27 cellular contexts compared by ENCODE assay signal in genomic region chr12:126558219-126558618, GRCh38.
"Had no signal": no experiment of that assay in that cellular context is flagged by ENCODE, and none has a peak within 500 bp of the region (broad histone marks: within the 10 kb centered on the region; RNA-seq: fewer than 3 reads in every experiment).

No MANE protein-coding gene starts in this region.

- ATAC-seq: activated naive CD8-positive, alpha-beta T cell treated with anti-CD3 and anti-CD28 coated beads, Interleukin-2, amount 50 U/mL, for 24 hours; Right ventricle myocardium inferior; SK-N-SH treated with all-trans-retinoic acid at 6 μM for 48 hours; T-cell; T-helper 17 cell had no signal

- H3K27me3 Mint-ChIP-seq: activated B cell treated with CpG ODN at 0.5 μM for 24 hours; activated CD4-positive, alpha-beta memory T cell treated with anti-CD3 and anti-CD28 coated beads for 36 hours; activated naive CD4-positive, alpha-beta T cell treated with anti-CD3 and anti-CD28 coated beads, Interleukin-2, amount 10 ng/mL, durations not matched to agents 7 days and 5 days; activated naive CD8-positive, alpha-beta T cell; activated naive CD8-positive, alpha-beta T cell treated with anti-CD3 and anti-CD28 coated beads, Interleukin-2, amount 50 U/mL, for 24 hours; T-cell had no signal

- H3K4me1 Mint-ChIP-seq: activated B cell treated with CpG ODN at 0.5 μM for 24 hours; activated naive CD4-positive, alpha-beta T cell treated with anti-CD3 and anti-CD28 coated beads, Interleukin-2, amount 10 ng/mL, durations not matched to agents 7 days and 5 days; activated naive CD8-positive, alpha-beta T cell treated with anti-CD3 and anti-CD28 coated beads, Interleukin-2, amount 50 U/mL, for 24 hours; T-cell; T-helper 17 cell had no signal

- H3K27ac Mint-ChIP-seq: activated B cell treated with CpG ODN at 0.5 μM for 24 hours; activated CD4-positive, alpha-beta memory T cell treated with anti-CD3 and anti-CD28 coated beads for 36 hours; activated naive CD4-positive, alpha-beta T cell treated with anti-CD3 and anti-CD28 coated beads, Interleukin-2, amount 10 ng/mL, durations not matched to agents 7 days and 5 days; activated naive CD8-positive, alpha-beta T cell; activated naive CD8-positive, alpha-beta T cell treated with anti-CD3 and anti-CD28 coated beads, Interleukin-2, amount 50 U/mL, for 24 hours; T-cell; T-helper 17 cell had no signal

- H3K36me3 Mint-ChIP-seq: activated CD4-positive, alpha-beta memory T cell treated with anti-CD3 and anti-CD28 coated beads for 36 hours; activated naive CD4-positive, alpha-beta T cell treated with anti-CD3 and anti-CD28 coated beads, Interleukin-2, amount 10 ng/mL, durations not matched to agents 7 days and 5 days; activated naive CD8-positive, alpha-beta T cell; T-cell had no signal

- DNase-seq: activated B cell treated with CpG ODN at 0.5 μM for 24 hours; activated CD4-positive, alpha-beta memory T cell treated with anti-CD3 and anti-CD28 coated beads for 36 hours; activated CD4-positive, alpha-beta T cell treated with anti-CD3 and anti-CD28 coated beads for 4 hours; activated CD4-positive, alpha-beta T cell treated with anti-CD3 and anti-CD28 coated beads, Interleukin-2, amount 50 U/mL, for 1 hour; activated CD4-positive, CD25-positive, alpha-beta regulatory T cell treated with anti-CD3 and anti-CD28 coated beads, Interleukin-2, amount 50 U/mL, for 72 hours; activated CD8-positive, alpha-beta memory T cell treated with anti-CD3 and anti-CD28 coated beads, Interleukin-2, amount 50 U/mL, for 48 hours; activated effector memory CD4-positive, alpha-beta T cell treated with Interleukin-2 at 50 U/mL for 16 hours; activated naive CD4-positive, alpha-beta T cell treated with anti-CD3 and anti-CD28 coated beads, Interleukin-2, amount 10 ng/mL, durations not matched to agents 7 days and 5 days; activated naive CD8-positive, alpha-beta T cell treated with anti-CD3 and anti-CD28 coated beads, Interleukin-2, amount 50 U/mL, for 24 hours; activated T-cell treated with anti-CD3 and anti-CD28 coated beads, Interleukin-2, amount 50 U/mL, for 48 hours; anterior cingulate cortex; brain microvascular endothelial cell; central memory CD4-positive, alpha-beta T cell; Karpas-422; KBM-7; NCI-H1417 treated with DMSO at 0.1 percent for 48 hours; NCI-H187 treated with DMSO at 0.1 percent for 48 hours; NCI-H2107; NCI-H510A; NCI-H526; PC-9; SIG-M5; T-cell; T-helper 17 cell had no signal

- H3K9me3 Mint-ChIP-seq: activated B cell treated with CpG ODN at 0.5 μM for 24 hours had no signal

- H3K4me3 Mint-ChIP-seq: activated B cell treated with CpG ODN at 0.5 μM for 24 hours; activated CD4-positive, alpha-beta memory T cell treated with anti-CD3 and anti-CD28 coated beads for 36 hours; activated naive CD4-positive, alpha-beta T cell treated with anti-CD3 and anti-CD28 coated beads, Interleukin-2, amount 10 ng/mL, durations not matched to agents 7 days and 5 days; activated naive CD8-positive, alpha-beta T cell; activated naive CD8-positive, alpha-beta T cell treated with anti-CD3 and anti-CD28 coated beads, Interleukin-2, amount 50 U/mL, for 24 hours; T-cell; T-helper 17 cell had no signal
